17 cellular contexts compared by ENCODE assay signal in genomic region chr3:42088803-42089520, GRCh38. TPM values are rescaled to one million over a fixed set of nuclear protein-coding genes. Genes with fewer than 3 reads are reported as not detected.
DNase-seq lines count a peak whose midpoint lies in the region; ATAC-seq and TF ChIP-seq lines count a peak whose summit lies in the region.
"Had no signal": no experiment of that assay in that cellular context is flagged by ENCODE, and none has a peak within 500 bp of the region (broad histone marks: within the 10 kb centered on the region; RNA-seq: fewer than 3 reads in every experiment).

No MANE protein-coding gene starts in this region.

- H3K79me2 ChIP-seq in MM.1S (ENCODE audit: low read length): peaks cover 64% of the 10 kb centered on the region

- no peak for TF ChIP-seq CTCF in MM.1S (IDR thresholded peaks at IDR 0.05; ENCODE audit: low read length)

- H3K4me3 ChIP-seq in MM.1S (ENCODE audit: low read length): no peak overlapping the region
- H3K4me3 ChIP-seq: A549, MG63 had no signal

- H3K27ac ChIP-seq in MM.1S (ENCODE audit: low read length): peak overlapping the region; percentile 64; the same call in 1 of the 2 replicates
- H3K27ac ChIP-seq: A549, neutrophil had no signal

- ATAC-seq in activated naive CD8-positive, alpha-beta T cell treated with anti-CD3 and anti-CD28 coated beads, Interleukin-2, amount 50 U/mL, for 24 hours: no peak
- peak; percentile 45 for ATAC-seq in GM21737 (IDR thresholded peaks at IDR 0.05; ENCODE audit: unreplicated experiment)
- peak; percentile 38 to 51 for ATAC-seq in stimulated activated naive B cell treated with anti-CD40 and anti-IgM and Interleukin-4, amounts not matched to agents 10 μg/mL and 1 μg/mL and 100 μg/mL, for 72 hours (replicated peaks)
- ATAC-seq: A549, Right ventricle myocardium inferior had no signal

- H3K9me2 ChIP-seq in MM.1S (replicated peaks; ENCODE audit: insufficient read depth, low read length): no peaks in the 10 kb centered on the region

- no peaks in the 10 kb centered on the region for H3K27me3 Mint-ChIP-seq in activated naive CD8-positive, alpha-beta T cell
- no peaks in the 10 kb centered on the region for H3K27me3 Mint-ChIP-seq in activated naive CD8-positive, alpha-beta T cell treated with anti-CD3 and anti-CD28 coated beads, Interleukin-2, amount 50 U/mL, for 24 hours
- H3K27me3 Mint-ChIP-seq in stimulated activated naive B cell treated with anti-CD40 and anti-IgM and Interleukin-4, amounts not matched to agents 10 μg/mL and 1 μg/mL and 100 μg/mL, for 72 hours: no peaks in the 10 kb centered on the region
- H3K27me3 Mint-ChIP-seq in immature natural killer cell (ENCODE audit: low read depth in 3 of 3): peaks cover 1 to 2% (median 1%) of the 10 kb centered on the region in 3 donors
- H3K27me3 Mint-ChIP-seq: activated CD4-positive, alpha-beta memory T cell treated with anti-CD3 and anti-CD28 coated beads, Interleukin-2, amount 10 ng/mL, durations not matched to agents 7 days and 5 days; CD4-positive, alpha-beta memory T cell had no signal

- no peak overlapping the region for H2AFZ ChIP-seq in MM.1S (ENCODE audit: low read length)

- peak overlapping the region; percentile 37; the same call in 1 of the 2 replicates for H3K4me2 ChIP-seq in MM.1S (ENCODE audit: low read depth, low read length)
- H3K4me2 ChIP-seq: A549 had no signal

- no peaks in the 10 kb centered on the region for H3K36me3 ChIP-seq in MM.1S (replicated peaks; ENCODE audit: insufficient read depth, low read length)
- H3K36me3 ChIP-seq: MG63 had no signal

- H3F3A ChIP-seq in MM.1S (ENCODE audit: insufficient read depth, low read length): peaks cover 18% of the 10 kb centered on the region

- intact Hi-C loops in head of caudate nucleus (cut with DNase I): no loop called here

- no peaks in the 10 kb centered on the region for H3K9me3 ChIP-seq in MM.1S (replicated peaks; ENCODE audit: insufficient read depth, low read length)
- H3K9me3 ChIP-seq: A549, MG63, neutrophil had no signal

- no peak overlapping the region for H3K4me3 Mint-ChIP-seq in activated naive CD8-positive, alpha-beta T cell
- no peak overlapping the region for H3K4me3 Mint-ChIP-seq in activated naive CD8-positive, alpha-beta T cell treated with anti-CD3 and anti-CD28 coated beads, Interleukin-2, amount 50 U/mL, for 24 hours
- peak overlapping the region; percentile 52 to 66 for H3K4me3 Mint-ChIP-seq in stimulated activated naive B cell treated with anti-CD40 and anti-IgM and Interleukin-4, amounts not matched to agents 10 μg/mL and 1 μg/mL and 100 μg/mL, for 72 hours
- H3K4me3 Mint-ChIP-seq in immature natural killer cell: no peak overlapping the region
- H3K4me3 Mint-ChIP-seq: activated CD4-positive, alpha-beta memory T cell treated with anti-CD3 and anti-CD28 coated beads, Interleukin-2, amount 10 ng/mL, durations not matched to agents 7 days and 5 days; CD4-positive, alpha-beta memory T cell had no signal

- H3K36me3 Mint-ChIP-seq in activated naive CD8-positive, alpha-beta T cell: peaks cover 20% of the 10 kb centered on the region
- peaks cover 43% of the 10 kb centered on the region for H3K36me3 Mint-ChIP-seq in activated naive CD8-positive, alpha-beta T cell treated with anti-CD3 and anti-CD28 coated beads, Interleukin-2, amount 50 U/mL, for 24 hours (ENCODE audit: low read depth)
- H3K36me3 Mint-ChIP-seq in stimulated activated naive B cell treated with anti-CD40 and anti-IgM and Interleukin-4, amounts not matched to agents 10 μg/mL and 1 μg/mL and 100 μg/mL, for 72 hours: peaks cover 49 to 66% of the 10 kb centered on the region in 2 donors
- H3K36me3 Mint-ChIP-seq in immature natural killer cell: peaks cover 22 to 33% (median 33%) of the 10 kb centered on the region in 3 donors

- no peaks in the 10 kb centered on the region for H3K27me3 ChIP-seq in MM.1S (replicated peaks; ENCODE audit: insufficient read depth, low read length)
- H3K27me3 ChIP-seq: MG63, neutrophil had no signal

- H3K27ac Mint-ChIP-seq in activated naive CD8-positive, alpha-beta T cell: peak overlapping the region; percentile 30
- H3K27ac Mint-ChIP-seq in activated naive CD8-positive, alpha-beta T cell treated with anti-CD3 and anti-CD28 coated beads, Interleukin-2, amount 50 U/mL, for 24 hours: no peak overlapping the region
- peak overlapping the region; percentile 88 for H3K27ac Mint-ChIP-seq in stimulated activated naive B cell treated with anti-CD40 and anti-IgM and Interleukin-4, amounts not matched to agents 10 μg/mL and 1 μg/mL and 100 μg/mL, for 72 hours
- peak overlapping the region in 1 of 6 donors; percentile 25 for H3K27ac Mint-ChIP-seq in immature natural killer cell
- H3K27ac Mint-ChIP-seq: activated CD4-positive, alpha-beta memory T cell treated with anti-CD3 and anti-CD28 coated beads, Interleukin-2, amount 10 ng/mL, durations not matched to agents 7 days and 5 days had no signal

- peaks cover 37% of the 10 kb centered on the region for H3K4me1 ChIP-seq in MM.1S (ENCODE audit: low read length)
- H3K4me1 ChIP-seq: A549 had no signal

- peak overlapping the region; percentile 6; the same call in 1 of the 2 replicates for H3K9ac ChIP-seq in MM.1S (ENCODE audit: low read length)

- peaks cover 45% of the 10 kb centered on the region for H3K4me1 Mint-ChIP-seq in activated naive CD8-positive, alpha-beta T cell (ENCODE audit: low read depth)
- H3K4me1 Mint-ChIP-seq in activated naive CD8-positive, alpha-beta T cell treated with anti-CD3 and anti-CD28 coated beads, Interleukin-2, amount 50 U/mL, for 24 hours: peaks cover 77% of the 10 kb centered on the region
- H3K4me1 Mint-ChIP-seq in stimulated activated naive B cell treated with anti-CD40 and anti-IgM and Interleukin-4, amounts not matched to agents 10 μg/mL and 1 μg/mL and 100 μg/mL, for 72 hours: peaks cover 70 to 92% of the 10 kb centered on the region in 2 donors
- peaks cover 45 to 53% of the 10 kb centered on the region in 2 donors for H3K4me1 Mint-ChIP-seq in immature natural killer cell

- no peaks in the 10 kb centered on the region for H3K9me3 Mint-ChIP-seq in activated naive CD8-positive, alpha-beta T cell (ENCODE audit: low read depth)
- no peaks in the 10 kb centered on the region for H3K9me3 Mint-ChIP-seq in activated naive CD8-positive, alpha-beta T cell treated with anti-CD3 and anti-CD28 coated beads, Interleukin-2, amount 50 U/mL, for 24 hours
- H3K9me3 Mint-ChIP-seq in stimulated activated naive B cell treated with anti-CD40 and anti-IgM and Interleukin-4, amounts not matched to agents 10 μg/mL and 1 μg/mL and 100 μg/mL, for 72 hours: peaks cover 9% of the 10 kb centered on the region in 2 donors
- H3K9me3 Mint-ChIP-seq in immature natural killer cell: peaks cover 0 to 4% (median 0%) of the 10 kb centered on the region in 6 donors

- DNase-seq in activated naive CD8-positive, alpha-beta T cell treated with anti-CD3 and anti-CD28 coated beads, Interleukin-2, amount 50 U/mL, for 24 hours: no peak
- peak; percentile 66 for DNase-seq in MM.1S
- no peak for DNase-seq in stimulated activated naive B cell treated with anti-CD40 and anti-IgM and Interleukin-4, amounts not matched to agents 10 μg/mL and 1 μg/mL and 100 μg/mL, for 72 hours
- no peak for DNase-seq in stimulated activated CD4-positive, alpha-beta T cell treated with anti-CD3 and anti-CD28 coated beads, Interleukin-12 subunit alpha, Interleukin-12 subunit beta, amount 100 ng/mL, for 4 hours
- DNase-seq in head of caudate nucleus: no peak
- no peak for DNase-seq in immature natural killer cell
- DNase-seq: activated CD4-positive, alpha-beta memory T cell treated with anti-CD3 and anti-CD28 coated beads, Interleukin-2, amount 10 ng/mL, durations not matched to agents 7 days and 5 days; CD4-positive, alpha-beta memory T cell; effector memory CD4-positive, alpha-beta T cell; GDM1; MG63; NCI-H1930 had no signal

- H4K20me1 ChIP-seq in MM.1S (ENCODE audit: insufficient read depth, low read length): no peaks in the 10 kb centered on the region

RNA-seq across cellular contexts. Expression of gene TRAK1, which starts 2.2 kb away (rescaled TPM):
- 1 to 10 TPM; 2.1 to 7.8 (median 4.4) TPM for polyA plus RNA-seq in immature natural killer cell

Comparison
In these comparisons a context has a peak if more than half of its experiments do, and no peak if none do; other contexts are left out.
1. H3K4me3 Mint-ChIP-seq: peak in stimulated activated naive B cell treated with anti-CD40 and anti-IgM and Interleukin-4, amounts not matched to agents 10 μg/mL and 1 μg/mL and 100 μg/mL, for 72 hours (2 of 2); none in activated naive CD8-positive, alpha-beta T cell (single experiment), activated naive CD8-positive, alpha-beta T cell treated with anti-CD3 and anti-CD28 coated beads, Interleukin-2, amount 50 U/mL, for 24 hours (single experiment) and immature natural killer cell (0 of 5).